ENCODE assay signal across 1 cellular context in the genomic region with DNA sequence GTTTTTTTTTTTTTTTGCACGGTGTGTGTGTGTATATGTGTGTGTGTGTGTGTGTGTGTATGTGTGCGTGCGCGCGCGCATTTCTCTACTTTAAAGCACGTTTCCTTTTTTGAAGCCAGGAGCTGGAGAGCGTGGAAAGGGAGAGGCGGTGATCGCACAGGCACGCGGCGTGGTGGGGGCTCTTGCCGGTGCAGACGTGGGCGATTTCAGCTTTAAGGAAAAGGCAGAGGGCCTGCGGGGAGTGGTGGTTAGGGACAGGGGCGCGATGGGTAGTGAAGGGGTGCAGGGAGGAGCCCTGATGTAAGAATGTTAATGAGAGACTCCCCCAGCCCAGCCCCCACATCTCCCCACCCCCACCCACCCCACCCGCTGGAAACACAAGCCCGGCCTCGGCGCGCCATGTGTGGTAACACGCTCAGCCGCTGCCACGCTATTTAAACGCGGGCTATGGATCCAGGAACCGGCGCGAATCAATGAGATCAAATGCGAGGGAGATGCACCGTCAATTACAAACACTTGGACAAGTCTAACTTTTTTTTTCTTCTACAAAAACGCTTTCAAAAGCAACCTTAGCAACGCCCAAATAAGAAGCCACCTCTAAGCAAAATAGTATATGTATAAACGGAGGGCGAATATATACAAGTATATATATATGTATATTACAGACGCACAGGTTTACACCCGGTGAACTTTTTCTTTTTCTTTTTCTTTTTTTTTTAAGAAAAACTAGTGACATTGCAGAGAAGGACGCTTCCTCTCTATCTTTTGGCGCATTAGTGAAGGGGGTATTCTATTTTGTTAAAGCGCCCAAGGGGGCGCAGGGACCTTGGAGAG.
TF ChIP-seq lines count a peak whose summit lies in the region.

TSS of gene NPR3 (plus strand) at position 463 of the 834 bp plus-strand sequence. CDS start 456 bp downstream, outside the sequence.

TF ChIP-seq in GM23338, 12 proteins besides CTCF, POLR2A, EP300 and RAD21 (continued from another document):
- TF ChIP-seq ZNF462 (CRISPR knock-in tag; IDR thresholded peaks at IDR 0.05), result no peak
